Comparison of ENCODE assay signal across 8 cellular contexts in the genomic region with DNA sequence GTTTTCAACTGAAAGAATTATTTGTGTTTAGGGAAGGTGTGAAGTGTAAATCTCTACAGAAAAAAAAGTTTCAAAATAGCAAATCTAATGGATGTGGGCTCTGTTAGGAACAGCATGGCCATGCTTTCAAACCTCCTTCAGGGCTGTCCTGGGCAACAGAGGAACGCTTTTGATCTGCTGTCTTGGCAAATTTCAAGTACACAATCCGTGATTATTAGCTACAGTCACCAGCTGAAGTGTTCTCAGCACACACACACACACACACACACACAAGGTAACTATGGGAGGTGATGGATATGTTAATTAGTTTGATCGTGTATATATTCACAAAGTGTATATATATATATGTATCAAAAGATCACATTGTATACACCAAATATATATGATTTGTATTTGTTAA. TPM values are rescaled to one million over a fixed set of nuclear protein-coding genes. Genes with fewer than 3 reads are reported as not detected.
"Had no signal": no experiment of that assay in that cellular context is flagged by ENCODE, and none has a peak within 500 bp of the region (broad histone marks: within the 10 kb centered on the region; RNA-seq: fewer than 3 reads in every experiment).

No MANE protein-coding gene starts in this region.

- DNase-seq: H9, HCEC 1CT, IMR-90 had no signal

- FAIRE-seq: H1, H54, HTR-8/SVneo had no signal

- H3K4me3 ChIP-seq: GM23338 had no signal

- ATAC-seq: GM23338 had no signal

RNA-seq across cellular contexts. Expression of gene HELT, which starts 40.5 kb away (rescaled TPM):
- total RNA-seq: GM23338, H9, HT-29, IMR-90 had no signal
- polyA plus RNA-seq: GM23338, IMR-90 had no signal
